In genomic region chr7:76047811-76048667, GRCh38 we compare ENCODE assay signal across 8 cellular contexts. TPM values are rescaled to one million over a fixed set of nuclear protein-coding genes. Genes with fewer than 3 reads are reported as not detected.
DNase-seq lines count a peak whose midpoint lies in the region; ATAC-seq and TF ChIP-seq lines count a peak whose summit lies in the region.

MDH2 (plus strand) TSS chr7:76048106; CDS start chr7:76048161, 55 bp downstream.
STYXL1 (minus strand) TSS chr7:76048000; CDS start chr7:76030523, 17,477 bp downstream.

- H3K9ac ChIP-seq in muscle layer of colon (ENCODE audit: low read length): peak within 1 kb of the TSS; percentile 95

- TF ChIP-seq POLR2A in Peyer's patch (IDR thresholded peaks at IDR 0.05): peak; percentile 84 to 90

- H3K9me3 ChIP-seq in Peyer's patch: no peaks in the 10 kb centered on the region
- no peaks in the 10 kb centered on the region for H3K9me3 ChIP-seq in muscle layer of colon (ENCODE audit: low read length)

- ATAC-seq in GM21737 (IDR thresholded peaks at IDR 0.05; ENCODE audit: unreplicated experiment) (peak; percentile 90), esophagus mucosa (peak; percentile 96)

- H3K27me3 ChIP-seq in Peyer's patch (no peaks in the 10 kb centered on the region), muscle layer of colon (ENCODE audit: control insufficient read depth in 1 of 2, insufficient read depth in 2 of 2, low read length in 2 of 2) (no peaks in the 10 kb centered on the region)

- peak within 1 kb of the TSS; percentile 89 to 94 (median 92) for H3K27ac ChIP-seq in Peyer's patch
- H3K27ac ChIP-seq in muscle layer of colon (ENCODE audit: low read depth, low read length): peak within 1 kb of the TSS; percentile 98

- H3K4me3 ChIP-seq in Peyer's patch (peak within 1 kb of the TSS; percentile 76 to 98 (median 97)), muscle layer of colon (ENCODE audit: low read depth in 1 of 2, low read length in 2 of 2) (peak within 1 kb of the TSS; percentile 94 to 99)

- H3K4me1 ChIP-seq in Peyer's patch: peaks cover 0 to 40% (median 10%) of the 10 kb centered on the region in 4 donors
- H3K4me1 ChIP-seq in muscle layer of colon (ENCODE audit: insufficient read depth, low read length): peaks cover 16% of the 10 kb centered on the region

- H3K36me3 ChIP-seq in Peyer's patch: no peaks in the 10 kb centered on the region
- peaks cover 7% of the 10 kb centered on the region for H3K36me3 ChIP-seq in muscle layer of colon (ENCODE audit: insufficient read depth, low read length)

- TF ChIP-seq CTCF in Peyer's patch (IDR thresholded peaks at IDR 0.05): peak in 1 of 6 experiments; percentile 21

- DNase-seq in DMS79 treated with DMSO at 0.1 percent for 48 hours (lab: John Stamatoyannopoulos, UW) (peak; percentile 90), KG1 (lab: John Stamatoyannopoulos, UW) (peak; percentile 85), Peyer's patch (peak; percentile 90 to 97 (median 95))
- DNase-seq in activated T-cell treated with anti-CD3 and anti-CD28 coated beads, Interleukin-2, amount 50 U/mL, for 48 hours: peak; percentile 93 to 95
- DNase-seq in stimulated activated CD8-positive, alpha-beta memory T cell treated with anti-CD3 and anti-CD28 coated beads, Interleukin-7, amount 100 ng/mL, for 1 hour (ENCODE audit: low read depth in 2 of 2): peak; percentile 68 to 76

RNA-seq across cellular contexts. Expression of gene MDH2, which starts in this region (rescaled TPM):
- total RNA-seq in Peyer's patch (100 to 1,000 TPM in 3 of 4 donors, 10 to 100 TPM in 1; 52.0 to 179 (median 139) TPM), esophagus mucosa (204 TPM)

RNA-seq across cellular contexts. Expression of gene STYXL1, which starts in this region (rescaled TPM):
- total RNA-seq in Peyer's patch (10 to 100 TPM; 14.2 to 42.9 (median 29.5) TPM), esophagus mucosa (37.6 TPM)

Comparison
In these comparisons a context has a peak if more than half of its experiments do, and no peak if none do; other contexts are left out.
1. Peak in every context shown above with its lines: DNase-seq, ATAC-seq, H3K4me3 ChIP-seq and H3K27ac ChIP-seq.